1 cellular context compared by ENCODE assay signal in the genomic region with DNA sequence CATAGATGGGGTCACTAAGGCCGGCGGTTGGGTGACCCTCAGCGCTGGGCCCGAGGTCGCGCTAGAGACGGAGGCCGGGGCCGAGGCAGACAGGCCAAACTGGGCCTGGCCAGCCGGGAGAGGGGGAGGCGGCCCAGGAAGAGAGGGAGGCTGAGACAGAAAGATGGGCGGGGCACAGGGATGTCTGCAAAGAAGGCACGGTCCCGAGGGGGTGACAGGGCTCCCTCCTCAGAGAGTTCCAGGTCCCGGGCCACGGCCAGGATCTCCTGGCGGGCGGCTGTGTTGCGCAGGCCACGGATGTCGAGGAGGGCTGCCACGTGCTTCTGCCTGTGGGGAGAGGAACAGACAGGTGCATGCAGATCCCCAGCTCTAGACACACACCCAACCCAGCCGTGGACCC.
TF ChIP-seq lines count a peak whose summit lies in the region.

No MANE protein-coding gene starts in this region.

TF ChIP-seq in K562, 482 proteins besides CTCF, POLR2A, EP300 and RAD21:
- 0 out of 2 replicates have a peak, but pooled peaks have one; percentile 21 for TF ChIP-seq POLR2G (IDR thresholded peaks at IDR 0.05; ENCODE audit: low read depth, low read length)
- TF ChIP-seq ZBTB7A (IDR thresholded peaks at IDR 0.05; ENCODE audit: borderline replicate concordance, control insufficient read depth, low read depth, low read length): no peak
